ENCODE assay signal across 1 cellular context in the genomic region with DNA sequence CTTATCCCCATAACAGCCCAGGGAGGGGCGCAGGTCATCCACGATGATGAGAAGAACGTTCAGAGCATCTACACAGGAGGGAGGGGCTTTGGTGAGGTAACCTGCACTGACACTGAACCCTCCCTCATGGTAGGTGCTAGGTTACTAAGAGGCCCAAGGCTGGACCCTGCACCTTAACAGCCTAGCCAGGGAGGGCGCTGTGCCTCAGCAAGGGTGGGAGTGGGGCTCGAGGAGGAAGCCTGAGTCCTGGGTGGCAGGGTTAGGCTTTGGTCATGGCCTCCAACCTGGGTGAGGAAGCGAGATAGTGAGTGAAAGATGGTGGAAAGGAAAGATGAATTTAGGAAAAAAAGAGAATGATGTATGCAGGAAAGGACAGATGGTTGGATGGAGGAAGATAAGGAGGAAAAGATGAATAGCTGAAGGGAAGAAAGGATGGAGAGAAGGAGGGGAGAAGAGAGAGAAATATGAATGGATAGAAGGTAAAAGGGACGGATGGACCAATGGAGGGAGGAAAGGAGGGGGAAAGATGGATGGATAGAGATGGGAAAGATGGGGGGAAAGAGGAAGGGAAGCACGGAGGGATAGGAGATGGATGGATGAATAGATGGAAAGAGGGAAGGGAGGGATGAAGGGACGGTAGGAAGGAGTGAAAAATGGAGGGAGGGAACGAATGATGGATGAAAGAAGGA.
TF ChIP-seq lines count a peak whose summit lies in the region.

No MANE protein-coding gene starts in this region.

TF ChIP-seq in GM12878, 131 proteins besides CTCF, POLR2A, EP300 and RAD21 (continued from another document):
- TF ChIP-seq, protein P1, sequence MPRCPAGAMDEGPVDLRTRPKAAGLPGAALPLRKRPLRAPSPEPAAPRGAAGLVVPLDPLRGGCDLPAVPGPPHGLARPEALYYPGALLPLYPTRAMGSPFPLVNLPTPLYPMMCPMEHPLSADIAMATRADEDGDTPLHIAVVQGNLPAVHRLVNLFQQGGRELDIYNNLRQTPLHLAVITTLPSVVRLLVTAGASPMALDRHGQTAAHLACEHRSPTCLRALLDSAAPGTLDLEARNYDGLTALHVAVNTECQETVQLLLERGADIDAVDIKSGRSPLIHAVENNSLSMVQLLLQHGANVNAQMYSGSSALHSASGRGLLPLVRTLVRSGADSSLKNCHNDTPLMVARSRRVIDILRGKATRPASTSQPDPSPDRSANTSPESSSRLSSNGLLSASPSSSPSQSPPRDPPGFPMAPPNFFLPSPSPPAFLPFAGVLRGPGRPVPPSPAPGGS (IDR thresholded peaks at IDR 0.05; ENCODE audit: borderline replicate concordance, insufficient read depth, low read depth, low read length, poor library complexity, severe bottlenecking) = no peak
- TF ChIP-seq, protein P2, sequence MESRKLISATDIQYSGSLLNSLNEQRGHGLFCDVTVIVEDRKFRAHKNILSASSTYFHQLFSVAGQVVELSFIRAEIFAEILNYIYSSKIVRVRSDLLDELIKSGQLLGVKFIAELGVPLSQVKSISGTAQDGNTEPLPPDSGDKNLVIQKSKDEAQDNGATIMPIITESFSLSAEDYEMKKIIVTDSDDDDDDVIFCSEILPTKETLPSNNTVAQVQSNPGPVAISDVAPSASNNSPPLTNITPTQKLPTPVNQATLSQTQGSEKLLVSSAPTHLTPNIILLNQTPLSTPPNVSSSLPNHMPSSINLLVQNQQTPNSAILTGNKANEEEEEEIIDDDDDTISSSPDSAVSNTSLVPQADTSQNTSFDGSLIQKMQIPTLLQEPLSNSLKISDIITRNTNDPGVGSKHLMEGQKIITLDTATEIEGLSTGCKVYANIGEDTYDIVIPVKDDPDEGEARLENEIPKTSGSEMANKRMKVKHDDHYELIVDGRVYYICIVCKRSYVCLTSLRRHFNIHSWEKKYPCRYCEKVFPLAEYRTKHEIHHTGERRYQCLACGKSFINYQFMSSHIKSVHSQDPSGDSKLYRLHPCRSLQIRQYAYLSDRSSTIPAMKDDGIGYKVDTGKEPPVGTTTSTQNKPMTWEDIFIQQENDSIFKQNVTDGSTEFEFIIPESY (IDR thresholded peaks at IDR 0.05) = no peak
- TF ChIP-seq YBX1 (IDR thresholded peaks at IDR 0.05) = peak; percentile 75; the same call in 1 of the 2 replicates
- no peak for TF ChIP-seq NFXL1 (IDR thresholded peaks at IDR 0.05; ENCODE audit: borderline replicate concordance)
- TF ChIP-seq, protein P3, sequence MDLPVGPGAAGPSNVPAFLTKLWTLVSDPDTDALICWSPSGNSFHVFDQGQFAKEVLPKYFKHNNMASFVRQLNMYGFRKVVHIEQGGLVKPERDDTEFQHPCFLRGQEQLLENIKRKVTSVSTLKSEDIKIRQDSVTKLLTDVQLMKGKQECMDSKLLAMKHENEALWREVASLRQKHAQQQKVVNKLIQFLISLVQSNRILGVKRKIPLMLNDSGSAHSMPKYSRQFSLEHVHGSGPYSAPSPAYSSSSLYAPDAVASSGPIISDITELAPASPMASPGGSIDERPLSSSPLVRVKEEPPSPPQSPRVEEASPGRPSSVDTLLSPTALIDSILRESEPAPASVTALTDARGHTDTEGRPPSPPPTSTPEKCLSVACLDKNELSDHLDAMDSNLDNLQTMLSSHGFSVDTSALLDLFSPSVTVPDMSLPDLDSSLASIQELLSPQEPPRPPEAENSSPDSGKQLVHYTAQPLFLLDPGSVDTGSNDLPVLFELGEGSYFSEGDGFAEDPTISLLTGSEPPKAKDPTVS (IDR thresholded peaks at IDR 0.05; ENCODE audit: low read depth, low read length) = no peak
- no peak for TF ChIP-seq BACH1 (IDR thresholded peaks at IDR 0.05; ENCODE audit: borderline replicate concordance)
- no peak for TF ChIP-seq POLR2AphosphoS2 (IDR thresholded peaks at IDR 0.05; ENCODE audit: low read depth, low read length)
- no peak for TF ChIP-seq NFYA (IDR thresholded peaks at IDR 0.05; ENCODE audit: borderline replicate concordance, low read depth, low read length)
- TF ChIP-seq MYB (IDR thresholded peaks at IDR 0.05; ENCODE audit: borderline replicate concordance, low read depth, low read length) = no peak
- no peak for TF ChIP-seq ESRRA (IDR thresholded peaks at IDR 0.05; ENCODE audit: low read length)
